ENCODE assay signal across 10 cellular contexts in the genomic region with DNA sequence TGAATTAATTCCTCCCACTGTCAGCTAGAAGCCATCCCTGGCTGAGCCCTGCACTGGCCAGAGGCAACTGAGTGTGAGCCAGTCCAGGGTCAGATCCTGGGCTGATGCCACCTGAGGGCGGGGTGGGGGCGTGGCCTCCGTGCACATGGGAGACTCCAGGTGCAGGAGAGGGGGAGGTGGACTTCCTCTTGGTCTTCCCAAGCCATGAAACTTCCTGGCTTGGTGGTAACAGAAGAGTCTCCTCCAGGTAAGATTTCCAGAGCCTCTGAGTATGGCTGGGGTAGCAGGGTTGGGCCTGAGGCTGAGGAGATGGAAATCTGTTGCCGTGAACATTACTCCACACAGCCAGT. TPM values are rescaled to one million over a fixed set of nuclear protein-coding genes. Genes with fewer than 3 reads are reported as not detected.
DNase-seq lines count a peak whose midpoint lies in the region; ATAC-seq and TF ChIP-seq lines count a peak whose summit lies in the region.
"Had no signal": no experiment of that assay in that cellular context is flagged by ENCODE, and none has a peak within 500 bp of the region (broad histone marks: within the 10 kb centered on the region; RNA-seq: fewer than 3 reads in every experiment).

No MANE protein-coding gene starts in this region.

- TF ChIP-seq CTCF in coronary artery (IDR thresholded peaks at IDR 0.05) (no peak), mesothelial cell of epicardium (IDR thresholded peaks at IDR 0.05; ENCODE audit: unreplicated experiment) (no peak)

- peak overlapping the region; percentile 3 for H3K4me3 ChIP-seq in coronary artery
- H3K4me3 ChIP-seq in CD4-positive, alpha-beta memory T cell (ENCODE audit: low read length in 2 of 2) = no peak overlapping the region

- H3K4me1 Mint-ChIP-seq in mesothelial cell of epicardium = peaks cover 42% of the 10 kb centered on the region
- peaks cover 6 to 11% (median 9%) of the 10 kb centered on the region in 4 donors for H3K4me1 Mint-ChIP-seq in CD4-positive, alpha-beta memory T cell

- no peak overlapping the region for H3K27ac ChIP-seq in coronary artery
- H3K27ac ChIP-seq in CD4-positive, alpha-beta memory T cell (ENCODE audit: low read depth, low read length) = no peak overlapping the region

- no peaks in the 10 kb centered on the region for H3K27me3 ChIP-seq in CD4-positive, alpha-beta memory T cell (ENCODE audit: insufficient read depth, low read length)

- H3K27me3 Mint-ChIP-seq in mesothelial cell of epicardium (ENCODE audit: low read depth) = peaks cover 8% of the 10 kb centered on the region
- no peaks in the 10 kb centered on the region for H3K27me3 Mint-ChIP-seq in CD4-positive, alpha-beta memory T cell

- DNase-seq in COR-L47 (lab: John Stamatoyannopoulos, UW) (peak; percentile 51), NCI-H2029 treated with DMSO at 0.1 percent for 48 hours (lab: John Stamatoyannopoulos, UW) (peak; percentile 79), coronary artery (ENCODE audit: low spot score) (no peak), mesothelial cell of epicardium (ENCODE audit: low spot score in 2 of 2, unreplicated experiment in 2 of 2) (no peak), NCI-H82 (lab: John Stamatoyannopoulos, UW) (no peak)
- DNase-seq in CD4-positive, alpha-beta memory T cell = no peak
- DNase-seq: left cardiac atrium, T-helper 1 cell had no signal

- peak overlapping the region; percentile 82 for H3K27ac Mint-ChIP-seq in mesothelial cell of epicardium
- no peak overlapping the region for H3K27ac Mint-ChIP-seq in CD4-positive, alpha-beta memory T cell

- ATAC-seq in GM18867 (IDR thresholded peaks at IDR 0.05; ENCODE audit: unreplicated experiment) (no peak), GM21526 (IDR thresholded peaks at IDR 0.05; ENCODE audit: low FRiP score, unreplicated experiment) (no peak)

- H3K9me3 ChIP-seq in CD4-positive, alpha-beta memory T cell (ENCODE audit: control insufficient read depth in 1 of 2, low read length in 2 of 2) = no peaks in the 10 kb centered on the region

- intact Hi-C loops in CD4-positive, alpha-beta memory T cell (cut with micrococcal nuclease) = no loop called here

- CTCF ChIA-PET in CD4-positive, alpha-beta memory T cell (lab: Charles Lee; ENCODE audit: partially characterized antibody) = interaction anchor here (2.0 kb wide), 1 partner anchor 19 kb away, joined by 6 read pairs; no protein-coding TSS in a partner anchor

- no peaks in the 10 kb centered on the region for H3K36me3 Mint-ChIP-seq in mesothelial cell of epicardium
- H3K36me3 Mint-ChIP-seq in CD4-positive, alpha-beta memory T cell = no peaks in the 10 kb centered on the region

- POLR2A ChIA-PET in CD4-positive, alpha-beta memory T cell (lab: Charles Lee; ENCODE audit: partially characterized antibody) = no interaction called here

- peak overlapping the region; percentile 63 for H3K4me3 Mint-ChIP-seq in mesothelial cell of epicardium
- H3K4me3 Mint-ChIP-seq in CD4-positive, alpha-beta memory T cell = no peak overlapping the region

- peaks cover 9% of the 10 kb centered on the region for H3K4me1 ChIP-seq in CD4-positive, alpha-beta memory T cell (ENCODE audit: insufficient read depth, low read length)

- no peaks in the 10 kb centered on the region for H3K36me3 ChIP-seq in CD4-positive, alpha-beta memory T cell (ENCODE audit: insufficient read depth, low read length)

- H3K9me3 Mint-ChIP-seq in mesothelial cell of epicardium = peaks cover 4% of the 10 kb centered on the region
- H3K9me3 Mint-ChIP-seq in CD4-positive, alpha-beta memory T cell = no peaks in the 10 kb centered on the region

RNA-seq across cellular contexts. Expression of a gene that starts 0.5 kb away (rescaled TPM):
- 10.6 to 12.7 TPM (median 11.0 TPM) in 3 replicates for total RNA-seq in mesothelial cell of epicardium
- not detected for total RNA-seq in CD4-positive, alpha-beta memory T cell
- polyA plus RNA-seq in CD4-positive, alpha-beta memory T cell = not detected

RNA-seq across cellular contexts. Expression of a gene that starts 24.6 kb away (rescaled TPM):
- total RNA-seq in mesothelial cell of epicardium = not detected in 3 replicates
- total RNA-seq in CD4-positive, alpha-beta memory T cell = not detected
- polyA plus RNA-seq in CD4-positive, alpha-beta memory T cell = not detected
- total RNA-seq: left cardiac atrium had no signal

RNA-seq across cellular contexts. Expression of a gene that starts 36.4 kb away (rescaled TPM):
- total RNA-seq in mesothelial cell of epicardium = 43.6 to 47.5 TPM (median 47.2 TPM) in 3 replicates
- total RNA-seq in CD4-positive, alpha-beta memory T cell = 100 to 1,000 TPM; 114 to 119 TPM
- polyA plus RNA-seq in CD4-positive, alpha-beta memory T cell = 100 to 1,000 TPM in 1 of 2 donors, 10 to 100 TPM in 1; 88.0 to 198 TPM

Comparison
In these comparisons a context has a peak if more than half of its experiments do, and no peak if none do; other contexts are left out.
1. DNase-seq: peak in COR-L47 (single experiment) and NCI-H2029 treated with DMSO at 0.1 percent for 48 hours (single experiment); none in coronary artery (single experiment), mesothelial cell of epicardium (0 of 2), NCI-H82 (single experiment) and CD4-positive, alpha-beta memory T cell (0 of 5).
2. RNA of a gene that starts 0.5 kb away (total RNA-seq): 10.6 to 12.7 TPM in mesothelial cell of epicardium; not detected in CD4-positive, alpha-beta memory T cell; every median in the first group is over 10 times any median in the second.